ENCODE assay signal across 20 cellular contexts in the genomic region with DNA sequence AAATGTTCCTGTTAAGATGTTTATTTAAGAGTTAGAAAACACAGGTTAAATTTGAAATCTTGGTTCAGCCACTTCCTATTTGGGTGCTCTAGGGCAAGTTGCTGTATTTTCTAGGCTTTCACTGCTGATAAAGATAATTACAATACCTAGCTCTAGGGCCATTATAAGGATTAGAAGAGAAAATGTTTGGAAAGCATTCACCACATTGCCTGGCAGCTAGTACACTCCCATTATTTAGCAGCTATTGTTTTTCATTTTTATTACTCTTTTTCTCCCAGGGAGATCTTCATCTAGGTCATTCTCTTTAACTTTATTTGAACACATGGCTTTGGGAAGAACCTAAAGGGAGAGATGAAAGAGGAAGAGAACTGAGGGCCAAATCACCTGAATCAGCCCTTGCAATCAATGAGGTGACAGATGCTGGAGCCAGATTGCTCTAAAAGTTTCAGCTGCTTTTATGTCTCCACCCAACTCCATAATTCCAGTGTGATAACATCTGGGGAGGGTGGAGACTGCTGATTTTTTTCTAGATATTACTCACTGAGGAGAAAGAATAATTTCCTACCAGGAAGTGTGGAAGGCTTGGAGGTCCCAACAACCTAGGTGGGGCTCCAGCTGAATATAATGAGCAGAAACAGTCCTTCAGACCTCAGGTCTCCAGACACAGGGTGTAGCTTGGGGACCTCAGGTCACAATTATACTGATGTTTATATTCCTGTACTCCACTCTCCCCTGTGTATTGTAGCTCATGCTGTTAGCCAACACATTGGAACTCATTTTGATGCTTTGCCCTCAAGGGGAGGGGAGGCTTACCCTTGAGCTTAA.
A peak's percentile ranks its signal among the peaks of the same experiment; 100 is the strongest.
DNase-seq lines count a peak whose midpoint lies in the region; ATAC-seq and TF ChIP-seq lines count a peak whose summit lies in the region.
"Had no signal": no experiment of that assay in that cellular context is flagged by ENCODE, and none has a peak within 500 bp of the region (broad histone marks: within the 10 kb centered on the region; RNA-seq: fewer than 3 reads in every experiment).

No MANE protein-coding gene starts in this region.

- no peak overlapping the region for H3K4me3 Mint-ChIP-seq in activated T-cell treated with anti-CD3 and anti-CD28 coated beads, Interleukin-2, amount 50 U/mL, for 24 hours

- H3K36me3 ChIP-seq in colonic mucosa, result no peaks in the 10 kb centered on the region
- H3K36me3 ChIP-seq in uterus, result no peaks in the 10 kb centered on the region
- H3K36me3 ChIP-seq: pancreas, SJCRH30, thoracic aorta had no signal

- H3K9me3 ChIP-seq in colonic mucosa (no peaks in the 10 kb centered on the region), right cardiac atrium (ENCODE audit: control insufficient read depth, low read length) (no peaks in the 10 kb centered on the region), uterus (no peaks in the 10 kb centered on the region)
- H3K9me3 ChIP-seq: pancreas, SJCRH30 had no signal

- H3K4me1 Mint-ChIP-seq in activated T-cell treated with anti-CD3 and anti-CD28 coated beads, Interleukin-2, amount 50 U/mL, for 24 hours (ENCODE audit: low read depth), result no peaks in the 10 kb centered on the region

- H3K27me3 ChIP-seq in colonic mucosa, result no peaks in the 10 kb centered on the region
- H3K27me3 ChIP-seq in right cardiac atrium (ENCODE audit: control insufficient read depth, insufficient read depth), result no peaks in the 10 kb centered on the region
- no peaks in the 10 kb centered on the region for H3K27me3 ChIP-seq in uterus
- H3K27me3 ChIP-seq: pancreas, SJCRH30 had no signal

- ATAC-seq in right cardiac atrium, result peak; percentile 31 to 79
- ATAC-seq: K562, pancreas had no signal

- H3K4me3 ChIP-seq in colonic mucosa, result no peak overlapping the region
- no peak overlapping the region for H3K4me3 ChIP-seq in right cardiac atrium (ENCODE audit: low read length)
- no peak overlapping the region for H3K4me3 ChIP-seq in uterus
- H3K4me3 ChIP-seq: K562, pancreas, SJCRH30, thoracic aorta had no signal

- TF ChIP-seq CTCF in colonic mucosa (IDR thresholded peaks at IDR 0.05) (no peak), uterus (IDR thresholded peaks at IDR 0.05) (no peak)

- TF ChIP-seq POLR2A in uterus (IDR thresholded peaks at IDR 0.05), result no peak

- H3K36me3 Mint-ChIP-seq in activated T-cell treated with anti-CD3 and anti-CD28 coated beads, Interleukin-2, amount 50 U/mL, for 24 hours (ENCODE audit: low read depth), result no peaks in the 10 kb centered on the region

- intact Hi-C loops in colonic mucosa (cut with DNase I) (no loop called here), right cardiac atrium (cut with DNase I) (no loop called here), uterus (cut with DNase I; ENCODE audit: low total_unique reads) (no loop called here)

- H3K27me3 Mint-ChIP-seq in activated T-cell treated with anti-CD3 and anti-CD28 coated beads, Interleukin-2, amount 50 U/mL, for 24 hours, result peaks cover under 1% of the 10 kb centered on the region

- H3K9ac ChIP-seq in colonic mucosa (ENCODE audit: low read depth in 2 of 2, low read length in 2 of 2), result no peak overlapping the region

- H3K27ac ChIP-seq in colonic mucosa (peak overlapping the region; percentile 73), right cardiac atrium (ENCODE audit: low read length) (no peak overlapping the region), uterus (peak overlapping the region; percentile 40 to 54)
- H3K27ac ChIP-seq: pancreas, SJCRH30, thoracic aorta had no signal

- H3K27ac Mint-ChIP-seq in activated T-cell treated with anti-CD3 and anti-CD28 coated beads, Interleukin-2, amount 50 U/mL, for 24 hours, result no peak overlapping the region

- DNase-seq in NCI-H146 treated with DMSO at 0.1 percent for 48 hours (lab: John Stamatoyannopoulos, UW; ENCODE audit: unreplicated experiment), result peak; percentile 11
- no peak for DNase-seq in NCI-H146 (lab: John Stamatoyannopoulos, UW)
- DNase-seq in colonic mucosa, result peak; percentile 57
- no peak for DNase-seq in right cardiac atrium
- no peak for DNase-seq in uterus
- no peak for DNase-seq in RKO (ENCODE audit: low spot score)
- no peak for DNase-seq in HK-2 (ENCODE audit: unreplicated experiment)
- no peak for DNase-seq in activated T-cell treated with anti-CD3 and anti-CD28 coated beads, Interleukin-2, amount 50 U/mL, for 24 hours
- DNase-seq: 8988T; activated gamma-delta T cell treated with Interleukin-2 at 50 U/mL for 16 hours; C1 segment of cervical spinal cord; DMS53; hypothalamus; NCI-H1092; pancreas; SJCRH30; small intestine; stimulated activated CD4-positive, alpha-beta T cell treated with anti-CD3 and anti-CD28 coated beads, Interleukin-4, amount 100 ng/mL, for 4 hours had no signal

- H3K9me3 Mint-ChIP-seq in activated T-cell treated with anti-CD3 and anti-CD28 coated beads, Interleukin-2, amount 50 U/mL, for 24 hours, result peaks cover 5% of the 10 kb centered on the region

- H3K4me1 ChIP-seq in colonic mucosa (peaks cover 1% of the 10 kb centered on the region), right cardiac atrium (ENCODE audit: control insufficient read depth, insufficient read depth, low read length) (peaks cover 3% of the 10 kb centered on the region), uterus (no peaks in the 10 kb centered on the region)
- H3K4me1 ChIP-seq: SJCRH30 had no signal

Comparison
In these comparisons a context has a peak if more than half of its experiments do, and no peak if none do; other contexts are left out.
1. DNase-seq: peak in NCI-H146 treated with DMSO at 0.1 percent for 48 hours (single experiment) and colonic mucosa (single experiment); none in NCI-H146 (single experiment), right cardiac atrium (0 of 3), uterus (0 of 2), RKO (single experiment), HK-2 (single experiment) and activated T-cell treated with anti-CD3 and anti-CD28 coated beads, Interleukin-2, amount 50 U/mL, for 24 hours (single experiment).